Comparison of ENCODE assay signal across 8 cellular contexts in the genomic region with DNA sequence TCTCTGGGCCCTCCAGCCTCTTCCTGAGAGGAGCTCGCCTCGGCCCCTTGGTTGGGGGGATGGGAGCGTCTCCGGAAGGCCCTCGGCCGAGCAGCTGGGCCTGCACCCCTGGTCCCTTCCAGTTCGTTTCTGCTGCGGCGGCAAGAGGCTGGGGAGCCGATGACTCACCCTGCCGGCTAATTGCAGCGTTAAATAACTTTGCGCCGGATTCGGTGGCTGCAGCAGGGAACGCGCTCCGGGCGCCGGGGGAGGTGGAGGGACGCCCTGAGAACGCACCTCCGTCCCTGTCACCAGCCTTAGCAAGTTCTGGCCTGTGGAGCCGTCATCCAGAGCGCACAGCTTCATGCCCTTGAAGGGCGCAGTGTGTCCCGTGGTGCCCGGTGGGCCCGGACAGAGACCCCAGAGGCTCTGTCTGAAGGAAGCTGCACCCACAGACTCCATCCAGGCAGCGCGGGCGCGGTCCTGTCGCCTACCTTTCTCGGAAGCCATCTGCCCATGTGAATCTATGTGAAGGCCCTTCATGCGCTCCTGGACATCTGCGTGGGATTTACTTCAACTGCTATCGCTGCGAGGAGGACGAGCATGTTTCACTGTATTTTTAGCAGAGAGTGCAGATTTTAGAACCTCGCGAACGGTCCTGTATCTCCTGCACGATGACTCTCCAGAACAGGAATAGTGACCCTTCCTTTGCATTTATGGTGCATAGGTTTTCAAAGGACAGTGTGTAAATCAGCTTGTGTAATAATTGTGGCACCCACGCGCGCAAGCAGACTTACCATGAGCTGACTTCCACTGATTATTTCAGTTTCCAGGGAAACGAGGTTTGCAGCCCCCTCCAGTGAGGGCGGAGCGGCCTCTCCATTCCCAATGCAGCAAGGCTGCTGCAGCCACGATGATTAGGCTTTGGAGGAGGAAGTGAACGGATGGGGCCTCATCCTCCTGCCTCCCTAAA. TPM values are rescaled to one million over a fixed set of nuclear protein-coding genes. Genes with fewer than 3 reads are reported as not detected.
A peak's percentile ranks its signal among the peaks of the same experiment; 100 is the strongest.
DNase-seq lines count a peak whose midpoint lies in the region; ATAC-seq and TF ChIP-seq lines count a peak whose summit lies in the region.
"Had no signal": no experiment of that assay in that cellular context is flagged by ENCODE, and none has a peak within 500 bp of the region (broad histone marks: within the 10 kb centered on the region; RNA-seq: fewer than 3 reads in every experiment).

No MANE protein-coding gene starts in this region.

- H3K4me3 ChIP-seq in NB4 (ENCODE audit: low read depth, low read length): peak overlapping the region; percentile 55

- no peak for TF ChIP-seq POLR2A in NB4 (IDR thresholded peaks at IDR 0.05; ENCODE audit: extremely low read depth, insufficient read length)

- DNase-seq in ELR (ENCODE audit: low read depth): peak; percentile 29
- peak; percentile 95 for DNase-seq in NB4 (ENCODE audit: low read depth)
- peak; percentile 66 for DNase-seq in ecto neural progenitor cell (ENCODE audit: low spot score)
- peak; percentile 79 for DNase-seq in occipital lobe (lab: John Stamatoyannopoulos, UW)
- no peak for DNase-seq in NCI-H187 (lab: John Stamatoyannopoulos, UW)
- DNase-seq: activated CD4-positive, CD25-positive, alpha-beta regulatory T cell had no signal

- TF ChIP-seq CTCF in NB4 (IDR thresholded peaks at IDR 0.05; ENCODE audit: low read depth, low read length): no peak

- ATAC-seq in GM18870 (IDR thresholded peaks at IDR 0.05; ENCODE audit: unreplicated experiment): no peak
- no peak for ATAC-seq in GM21619 (IDR thresholded peaks at IDR 0.05; ENCODE audit: unreplicated experiment)

RNA-seq across cellular contexts. Expression of gene TMEM271, which starts 1.7 kb away (rescaled TPM):
- total RNA-seq in occipital lobe: 23.6 TPM

RNA-seq across cellular contexts. Expression of gene PDE6B, which starts 47.6 kb away (rescaled TPM):
- total RNA-seq in occipital lobe: 5.6 TPM

Comparison
In these comparisons a context has a peak if more than half of its experiments do, and no peak if none do; other contexts are left out.
1. DNase-seq: peak in ELR (single experiment), NB4 (single experiment), ecto neural progenitor cell (single experiment) and occipital lobe (single experiment); none in NCI-H187 (0 of 2).